Comparison of ENCODE assay signal across 18 cellular contexts in genomic region chr3:50192124-50192523, GRCh38. TPM values are rescaled to one million over a fixed set of nuclear protein-coding genes. Genes with fewer than 3 reads are reported as not detected.
"Had no signal": no experiment of that assay in that cellular context is flagged by ENCODE, and none has a peak within 500 bp of the region (broad histone marks: within the 10 kb centered on the region; RNA-seq: fewer than 3 reads in every experiment).

No MANE protein-coding gene starts in this region.

- H3K36me3 ChIP-seq: adrenal gland had no signal

- DNase-seq: cortex of kidney, esophagus squamous epithelium had no signal

- ATAC-seq: gastroesophageal sphincter had no signal

- H3K27ac ChIP-seq: adrenal gland, body of pancreas, esophagus squamous epithelium, gastroesophageal sphincter had no signal

- H3K4me3 ChIP-seq: adrenal gland, body of pancreas, esophagus squamous epithelium, gastroesophageal sphincter had no signal

- H3K9me3 ChIP-seq: adrenal gland, body of pancreas, esophagus squamous epithelium, gastroesophageal sphincter had no signal

- FAIRE-seq: colon had no signal

RNA-seq across cellular contexts. Expression of gene GNAT1, which starts 0.7 kb away (rescaled TPM):
- total RNA-seq: activated CD4-positive, alpha-beta memory T cell treated with anti-CD3 and anti-CD28 coated beads, Interleukin-2, amount 10 ng/mL, durations not matched to agents 7 days and 5 days; activated CD4-positive, alpha-beta T cell treated with anti-CD3 and anti-CD28 coated beads, Interleukin-2, amount 10 ng/mL, durations not matched to agents 7 days and 5 days; activated naive CD4-positive, alpha-beta T cell treated with anti-CD3 and anti-CD28 coated beads for 36 hours; activated T-helper 1 cell treated with anti-CD3 and anti-CD28 coated beads, Interleukin-12 subunit alpha, Interleukin-12 subunit beta, Interleukin-2, Interleukin-4 antibody, amounts not matched to agents 30 ng/mL and 10 ng/mL and 1 ng/mL, durations not matched to agents 14 hours and 24 hours and 36 hours; activated T-helper 2 cell treated with anti-CD3 and anti-CD28 coated beads, Interferon-gamma antibody, Interleukin-2, Interleukin-4, amounts not matched to agents 10 μg/mL and 5 μg/mL and 100 μg/mL, durations not matched to agents 14 hours and 24 hours and 36 hours; adrenal gland; aorta; body of pancreas; chondrocyte; dermis blood vessel endothelial cell; esophagus squamous epithelium; fibroblast of lung; fibroblast of villous mesenchyme; gastroesophageal sphincter; glomerular endothelial cell; T-helper 1 cell treated with Interleukin-12 subunit alpha and Interleukin-12 subunit beta and Interleukin-4 antibody, amounts not matched to agents 30 ng/mL and 1 ng/mL, for 36 hours had no signal
- polyA plus RNA-seq: adrenal gland, aorta, fibroblast of lung had no signal

RNA-seq across cellular contexts. Expression of gene SLC38A3, which starts 12.9 kb away (rescaled TPM):
- total RNA-seq: activated CD4-positive, alpha-beta memory T cell treated with anti-CD3 and anti-CD28 coated beads, Interleukin-2, amount 10 ng/mL, durations not matched to agents 7 days and 5 days; activated CD4-positive, alpha-beta T cell treated with anti-CD3 and anti-CD28 coated beads, Interleukin-2, amount 10 ng/mL, durations not matched to agents 7 days and 5 days; activated naive CD4-positive, alpha-beta T cell treated with anti-CD3 and anti-CD28 coated beads for 36 hours; activated T-helper 1 cell treated with anti-CD3 and anti-CD28 coated beads, Interleukin-12 subunit alpha, Interleukin-12 subunit beta, Interleukin-2, Interleukin-4 antibody, amounts not matched to agents 30 ng/mL and 10 ng/mL and 1 ng/mL, durations not matched to agents 14 hours and 24 hours and 36 hours; activated T-helper 2 cell treated with anti-CD3 and anti-CD28 coated beads, Interferon-gamma antibody, Interleukin-2, Interleukin-4, amounts not matched to agents 10 μg/mL and 5 μg/mL and 100 μg/mL, durations not matched to agents 14 hours and 24 hours and 36 hours; dermis blood vessel endothelial cell; esophagus squamous epithelium; fibroblast of lung; fibroblast of villous mesenchyme; glomerular endothelial cell; T-helper 1 cell treated with Interleukin-12 subunit alpha and Interleukin-12 subunit beta and Interleukin-4 antibody, amounts not matched to agents 30 ng/mL and 1 ng/mL, for 36 hours had no signal

RNA-seq across cellular contexts. Expression of gene SEMA3F, which starts 37.0 kb away (rescaled TPM):
- total RNA-seq: activated CD4-positive, alpha-beta T cell treated with anti-CD3 and anti-CD28 coated beads, Interleukin-2, amount 10 ng/mL, durations not matched to agents 7 days and 5 days; activated naive CD4-positive, alpha-beta T cell treated with anti-CD3 and anti-CD28 coated beads for 36 hours had no signal
